13 cellular contexts compared by ENCODE assay signal in the genomic region with DNA sequence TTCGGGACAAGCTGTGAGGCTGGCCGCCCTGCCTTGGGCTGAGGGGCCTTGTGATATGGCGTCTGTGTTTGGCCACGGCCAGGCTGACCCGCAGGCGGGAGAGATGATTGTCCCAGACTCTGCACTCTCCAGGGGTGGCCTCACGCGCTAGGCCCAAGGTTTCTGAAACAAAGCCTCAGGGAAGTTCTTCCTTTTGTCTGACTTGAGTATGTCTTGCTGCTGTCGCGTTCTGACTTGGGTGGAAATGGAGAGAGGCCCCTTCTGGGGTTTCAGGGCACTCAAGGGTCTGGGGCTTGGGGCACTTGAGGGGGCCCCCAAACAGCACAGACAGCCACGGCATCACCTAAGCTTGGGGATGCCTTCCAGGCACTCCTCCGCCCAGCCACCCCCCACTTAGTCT. TPM values are rescaled to one million over a fixed set of nuclear protein-coding genes. Genes with fewer than 3 reads are reported as not detected.
DNase-seq lines count a peak whose midpoint lies in the region; TF ChIP-seq lines count a peak whose summit lies in the region.
"Had no signal": no experiment of that assay in that cellular context is flagged by ENCODE, and none has a peak within 500 bp of the region (broad histone marks: within the 10 kb centered on the region; RNA-seq: fewer than 3 reads in every experiment).

No MANE protein-coding gene starts in this region.

- peak overlapping the region; percentile 91 for H3K18ac ChIP-seq in neuronal stem cell (ENCODE audit: low read length)

- peak overlapping the region; percentile 71 for H3K14ac ChIP-seq in neuronal stem cell (ENCODE audit: low read length)

- peak overlapping the region in 34 of 59 donors; percentile 3 to 63 (median 48) for H3K4me3 ChIP-seq in dorsolateral prefrontal cortex
- peak overlapping the region in 1 of 2 donors; percentile 16 for H3K4me3 ChIP-seq in neuronal stem cell (ENCODE audit: low read length in 2 of 2)
- H3K4me3 ChIP-seq: SJCRH30, suprapubic skin had no signal

- no peak overlapping the region for H4K91ac ChIP-seq in neuronal stem cell (ENCODE audit: low read depth, low read length, poor library complexity)

- H3K4ac ChIP-seq in neuronal stem cell (ENCODE audit: low read length): peak overlapping the region; percentile 38

- H3K4me2 ChIP-seq in neuronal stem cell (ENCODE audit: insufficient read depth, low read length, poor library complexity, severe bottlenecking): no peak overlapping the region

- H3K4me1 ChIP-seq in neuronal stem cell (ENCODE audit: control insufficient read depth in 2 of 2, insufficient read depth in 1 of 2, low read depth in 1 of 2, low read length in 2 of 2): peaks cover 27 to 51% of the 10 kb centered on the region in 2 donors

- H2BK15ac ChIP-seq in neuronal stem cell (ENCODE audit: low read length): peak overlapping the region; percentile 99

- peak; percentile 35 for DNase-seq in NCI-H2227 (lab: John Stamatoyannopoulos, UW; ENCODE audit: unreplicated experiment)
- no peak for DNase-seq in NCI-H2227 treated with DMSO at 0.1 percent for 48 hours (lab: John Stamatoyannopoulos, UW)
- DNase-seq in dorsolateral prefrontal cortex: no peak
- DNase-seq in neuronal stem cell (ENCODE audit: low spot score): no peak
- no peak for DNase-seq in activated naive CD4-positive, alpha-beta T cell (lab: John Stamatoyannopoulos, UW)
- no peak for DNase-seq in NCI-H1436 treated with DMSO at 0.1 percent for 48 hours (lab: John Stamatoyannopoulos, UW)
- DNase-seq: amniotic stem cell, NCI-H774 had no signal

- peak overlapping the region; percentile 84 for H3K9ac ChIP-seq in neuronal stem cell (ENCODE audit: low read depth, low read length, poor library complexity)
- H3K9ac ChIP-seq: parathyroid adenoma had no signal

- no peak overlapping the region for H2AFZ ChIP-seq in neuronal stem cell (ENCODE audit: low read length)
- H2AFZ ChIP-seq: parathyroid adenoma had no signal

- H3K9me3 ChIP-seq in neuronal stem cell (replicated peaks in 1 of 2; ENCODE audit: control insufficient read depth in 2 of 2, insufficient read depth in 1 of 2, low read depth in 1 of 2, low read length in 2 of 2): no peaks in the 10 kb centered on the region
- H3K9me3 ChIP-seq: SJCRH30, suprapubic skin had no signal

- peaks cover 0 to 31% (median 4%) of the 10 kb centered on the region in 45 donors for H3K27me3 ChIP-seq in dorsolateral prefrontal cortex
- peaks cover 8 to 40% (median 15%) of the 10 kb centered on the region in 3 experiments for H3K27me3 ChIP-seq in neuronal stem cell (ENCODE audit: control insufficient read depth in 3 of 3, insufficient read depth in 3 of 3, low read depth in 1 of 3, low read length in 3 of 3)
- H3K27me3 ChIP-seq: SJCRH30 had no signal

- intact Hi-C loops in dorsolateral prefrontal cortex (cut with DNase I): loop anchor here (1.0 to 10.0 kb wide), 4 partner anchors 30 to 254 kb away; no protein-coding TSS in a partner anchor

- peak overlapping the region; percentile 99 for H3K23ac ChIP-seq in neuronal stem cell (ENCODE audit: low read depth, low read length, poor library complexity)

- peak overlapping the region; percentile 93 for H2BK120ac ChIP-seq in neuronal stem cell (ENCODE audit: low read depth, low read length)

- H2AK5ac ChIP-seq in neuronal stem cell (ENCODE audit: low read depth, low read length): peak overlapping the region; percentile 100

- no peak for TF ChIP-seq CTCF in dorsolateral prefrontal cortex (IDR thresholded peaks at IDR 0.05 in 54 of 56, conservative IDR thresholded peaks at IDR 0.05 in 2 of 56; ENCODE audit: low read depth in 1 of 56, partially characterized antibody in 56 of 56)

- no peaks in the 10 kb centered on the region for H3K36me3 ChIP-seq in neuronal stem cell (replicated peaks in 1 of 2; ENCODE audit: control insufficient read depth in 2 of 2, insufficient read depth in 2 of 2, low read length in 2 of 2)
- H3K36me3 ChIP-seq: SJCRH30, suprapubic skin had no signal

- H2BK12ac ChIP-seq in neuronal stem cell (ENCODE audit: low read length): peak overlapping the region; percentile 86

- H3K27ac ChIP-seq in dorsolateral prefrontal cortex: peak overlapping the region in 57 of 59 donors; percentile 53 to 99 (median 90)
- H3K27ac ChIP-seq in neuronal stem cell (replicated peaks; ENCODE audit: low read length): no peak overlapping the region
- H3K27ac ChIP-seq: 22Rv1, epithelial cell of prostate, parathyroid adenoma, SJCRH30, suprapubic skin had no signal

- no peak overlapping the region for H4K8ac ChIP-seq in neuronal stem cell (ENCODE audit: low read depth, low read length)

- peak overlapping the region; percentile 82 for H2BK5ac ChIP-seq in neuronal stem cell (ENCODE audit: low read length)

- no CpG with 5 or more reads among the region's 12 CpGs for WGBS in neuronal stem cell (ENCODE audit: extremely low coverage in 2 of 2, insufficient read length in 2 of 2, insufficient replicate concordance in 1 of 2), 2 donors

- H3K79me1 ChIP-seq in neuronal stem cell (ENCODE audit: low read depth, low read length): peaks cover 8% of the 10 kb centered on the region

RNA-seq across cellular contexts. Expression of gene METRN, which starts 3.8 kb away (rescaled TPM):
- 100 to 1,000 TPM in 119 of 120 experiments, 10 to 100 TPM in 1; 84.0 to 448 (median 154) TPM for total RNA-seq in dorsolateral prefrontal cortex
- 105 TPM for polyA plus RNA-seq in neuronal stem cell (2013, experiment 1 of 2)
- polyA plus RNA-seq in neuronal stem cell (2013, experiment 2 of 2): 98.3 TPM

RNA-seq across cellular contexts. Expression of gene FBXL16, which starts 5.5 kb away (rescaled TPM):
- total RNA-seq in dorsolateral prefrontal cortex: 100 to 1,000 TPM; 121 to 658 (median 421) TPM
- 2.7 TPM for polyA plus RNA-seq in neuronal stem cell (2013, experiment 1 of 2)
- 2.7 TPM for polyA plus RNA-seq in neuronal stem cell (2013, experiment 2 of 2)

RNA-seq across cellular contexts. Expression of gene ANTKMT, which starts 9.9 kb away (rescaled TPM):
- total RNA-seq in dorsolateral prefrontal cortex: 10 to 100 TPM; 38.5 to 95.7 (median 64.7) TPM
- polyA plus RNA-seq in neuronal stem cell (2013, experiment 1 of 2): 30.9 TPM
- polyA plus RNA-seq in neuronal stem cell (2013, experiment 2 of 2): 29.0 TPM

RNA-seq across cellular contexts. Expression of gene CCDC78, which starts 15.2 kb away (rescaled TPM):
- total RNA-seq in dorsolateral prefrontal cortex: 10 to 100 TPM in 15 of 120 experiments, 1 to 10 TPM in 105; 2.3 to 15.5 (median 6.8) TPM
- polyA plus RNA-seq in neuronal stem cell (2013, experiment 1 of 2): 1.7 TPM
- 1.4 TPM for polyA plus RNA-seq in neuronal stem cell (2013, experiment 2 of 2)

RNA-seq across cellular contexts. Expression of gene HAGHL, which starts 15.8 kb away (rescaled TPM):
- total RNA-seq in dorsolateral prefrontal cortex: 10 to 100 TPM; 27.4 to 81.3 (median 41.5) TPM
- polyA plus RNA-seq in neuronal stem cell (2013, experiment 1 of 2): 5.3 TPM
- 4.6 TPM for polyA plus RNA-seq in neuronal stem cell (2013, experiment 2 of 2)
